Comparison of ENCODE assay signal across 31 cellular contexts in genomic region chr4:179976777-179977176, GRCh38.
"Had no signal": no experiment of that assay in that cellular context is flagged by ENCODE, and none has a peak within 500 bp of the region (broad histone marks: within the 10 kb centered on the region; RNA-seq: fewer than 3 reads in every experiment).

No MANE protein-coding gene starts in this region.

- H3K4me3 ChIP-seq: neural progenitor cell, ovary, psoas muscle, right lobe of liver, sigmoid colon, spleen, suprapubic skin, testis, tibial artery, transverse colon, upper lobe of right lung, uterus had no signal

- H3K27ac ChIP-seq: neural progenitor cell, ovary, parathyroid adenoma, psoas muscle, right lobe of liver, sigmoid colon, spleen, suprapubic skin, testis, tibial artery, transverse colon, upper lobe of right lung, uterus had no signal

- H3K27ac Mint-ChIP-seq: natural killer cell; nephron; neural progenitor cell; progenitor cell of endocrine pancreas; stimulated activated memory B cell treated with anti-CD40 and anti-IgM and Interleukin-4, amounts not matched to agents 10 μg/mL and 1 μg/mL and 100 μg/mL, for 72 hours; stimulated activated naive CD8-positive, alpha-beta T cell treated with anti-CD3 and anti-CD28 coated beads, Interleukin-15, amount 100 ng/mL, for 72 hours; type B pancreatic cell had no signal

- H3K4me1 ChIP-seq: neural progenitor cell, parathyroid adenoma, psoas muscle, right lobe of liver, sigmoid colon, spleen, suprapubic skin, testis, tibial artery, transverse colon, upper lobe of right lung, uterus had no signal

- H3K4me2 ChIP-seq: neural progenitor cell had no signal

- H3K9ac ChIP-seq: neural progenitor cell, parathyroid adenoma had no signal

- H3K4me1 Mint-ChIP-seq: natural killer cell; nephron; neural progenitor cell; stimulated activated memory B cell treated with anti-CD40 and anti-IgM and Interleukin-4, amounts not matched to agents 10 μg/mL and 1 μg/mL and 100 μg/mL, for 72 hours; stimulated activated naive CD8-positive, alpha-beta T cell treated with anti-CD3 and anti-CD28 coated beads, Interleukin-15, amount 100 ng/mL, for 72 hours had no signal

- H3K4me3 Mint-ChIP-seq: natural killer cell; nephron; neural progenitor cell; stimulated activated memory B cell treated with anti-CD40 and anti-IgM and Interleukin-4, amounts not matched to agents 10 μg/mL and 1 μg/mL and 100 μg/mL, for 72 hours; stimulated activated naive CD8-positive, alpha-beta T cell treated with anti-CD3 and anti-CD28 coated beads, Interleukin-15, amount 100 ng/mL, for 72 hours; type B pancreatic cell had no signal

- H3K27me3 ChIP-seq: neural progenitor cell, ovary, right lobe of liver, sigmoid colon, spleen, suprapubic skin, testis, tibial artery, transverse colon, upper lobe of right lung, uterus had no signal

- H3K36me3 ChIP-seq: neural progenitor cell, ovary, right lobe of liver, sigmoid colon, spleen, suprapubic skin, tibial artery, transverse colon, upper lobe of right lung, uterus had no signal

- H3K36me3 Mint-ChIP-seq: natural killer cell; neural progenitor cell; stimulated activated memory B cell treated with anti-CD40 and anti-IgM and Interleukin-4, amounts not matched to agents 10 μg/mL and 1 μg/mL and 100 μg/mL, for 72 hours; type B pancreatic cell had no signal

- H3K27me3 Mint-ChIP-seq: progenitor cell of endocrine pancreas; stimulated activated memory B cell treated with anti-CD40 and anti-IgM and Interleukin-4, amounts not matched to agents 10 μg/mL and 1 μg/mL and 100 μg/mL, for 72 hours; stimulated activated naive CD8-positive, alpha-beta T cell treated with anti-CD3 and anti-CD28 coated beads, Interleukin-15, amount 100 ng/mL, for 72 hours; type B pancreatic cell had no signal

- DNase-seq: natural killer cell; occipital lobe; ovary; posterior cingulate gyrus; psoas muscle; right cardiac atrium; right lobe of liver; sigmoid colon; small intestine; spleen; stimulated activated CD4-positive, alpha-beta T cell treated with anti-CD3 and anti-CD28 coated beads, Interleukin-12 subunit alpha, Interleukin-12 subunit beta, amount 100 ng/mL, for 4 hours; stimulated activated CD4-positive, alpha-beta T cell treated with anti-CD3 and anti-CD28 coated beads, Interleukin-1b, Interleukin-23, amount 100 ng/mL, for 48 hours; stimulated activated CD4-positive, alpha-beta T cell treated with anti-CD3 and anti-CD28 coated beads, Interleukin-4, amount 100 ng/mL, for 1 hour; stimulated activated CD4-positive, alpha-beta T cell treated with anti-CD3 and anti-CD28 coated beads, Interleukin-4, amount 100 ng/mL, for 4 hours; stimulated activated CD8-positive, alpha-beta memory T cell treated with anti-CD3 and anti-CD28 coated beads, Interleukin-4, amount 100 ng/mL, for 48 hours; stimulated activated naive CD4-positive, alpha-beta T cell; stimulated activated naive CD8-positive, alpha-beta T cell treated with anti-CD3 and anti-CD28 coated beads, Interleukin-15, amount 100 ng/mL, for 72 hours; stimulated activated naive CD8-positive, alpha-beta T cell treated with anti-CD3 and anti-CD28 coated beads, Interleukin-15, Interleukin-2, amounts not matched to agents 100 U/mL and 50 U/mL, for 24 hours; substantia nigra; testis; tibial artery; transverse colon; upper lobe of right lung; uterus had no signal

- H3K9me3 ChIP-seq: ovary, psoas muscle, right lobe of liver, sigmoid colon, suprapubic skin, testis, tibial artery, transverse colon, upper lobe of right lung, uterus had no signal

- H3K79me2 ChIP-seq: parathyroid adenoma had no signal

- ATAC-seq: natural killer cell; psoas muscle; right cardiac atrium; right lobe of liver; stimulated activated memory B cell treated with anti-CD40 and anti-IgM and Interleukin-4, amounts not matched to agents 10 μg/mL and 1 μg/mL and 100 μg/mL, for 72 hours; stimulated activated naive CD8-positive, alpha-beta T cell treated with anti-CD3 and anti-CD28 coated beads, Interleukin-15, amount 100 ng/mL, for 72 hours; stimulated activated naive CD8-positive, alpha-beta T cell treated with anti-CD3 and anti-CD28 coated beads, Interleukin-15, Interleukin-2, amounts not matched to agents 100 U/mL and 50 U/mL, for 24 hours; upper lobe of right lung had no signal

- H2AFZ ChIP-seq: neural progenitor cell, parathyroid adenoma had no signal
